18 cellular contexts compared by ENCODE assay signal in genomic region chr21:35573472-35574389, GRCh38.
"Had no signal": no experiment of that assay in that cellular context is flagged by ENCODE, and none has a peak within 500 bp of the region (broad histone marks: within the 10 kb centered on the region; RNA-seq: fewer than 3 reads in every experiment).

No MANE protein-coding gene starts in this region.

- H3K27ac ChIP-seq: gastrocnemius medialis, right atrium auricular region, transverse colon, vagina had no signal

- H3K27me3 ChIP-seq: gastrocnemius medialis, right atrium auricular region, transverse colon, vagina had no signal

- H3K36me3 ChIP-seq: gastrocnemius medialis, right atrium auricular region, transverse colon, vagina had no signal

- DNase-seq: activated CD4-positive, alpha-beta T cell treated with anti-CD3 and anti-CD28 coated beads, Interleukin-2, amount 50 U/mL, for 4 hours; activated naive CD4-positive, alpha-beta T cell treated with anti-CD3 and anti-CD28 coated beads, Interleukin-2, amount 10 ng/mL, durations not matched to agents 7 days and 5 days; caudate nucleus; erythroblast; gastrocnemius medialis; islet precursor cell; left ventricle myocardium superior; mesendoderm; stimulated activated CD4-positive, alpha-beta T cell treated with anti-CD3 and anti-CD28 coated beads, Interleukin-4, amount 100 ng/mL, for 4 hours; stimulated activated CD8-positive, alpha-beta memory T cell treated with anti-CD3 and anti-CD28 coated beads, Interleukin-4, amount 100 ng/mL, for 48 hours; stimulated activated naive CD4-positive, alpha-beta T cell treated with Interleukin-2 at 50 U/mL for 16 hours; substantia nigra; T-helper 1 cell; T1000; transverse colon had no signal

- H3K4me1 ChIP-seq: gastrocnemius medialis, right atrium auricular region, transverse colon, vagina had no signal

- H3K9me3 ChIP-seq: gastrocnemius medialis, right atrium auricular region, transverse colon, vagina had no signal

- H3K4me3 ChIP-seq: gastrocnemius medialis, right atrium auricular region, skin epidermis, transverse colon, vagina had no signal
